In the genomic region with DNA sequence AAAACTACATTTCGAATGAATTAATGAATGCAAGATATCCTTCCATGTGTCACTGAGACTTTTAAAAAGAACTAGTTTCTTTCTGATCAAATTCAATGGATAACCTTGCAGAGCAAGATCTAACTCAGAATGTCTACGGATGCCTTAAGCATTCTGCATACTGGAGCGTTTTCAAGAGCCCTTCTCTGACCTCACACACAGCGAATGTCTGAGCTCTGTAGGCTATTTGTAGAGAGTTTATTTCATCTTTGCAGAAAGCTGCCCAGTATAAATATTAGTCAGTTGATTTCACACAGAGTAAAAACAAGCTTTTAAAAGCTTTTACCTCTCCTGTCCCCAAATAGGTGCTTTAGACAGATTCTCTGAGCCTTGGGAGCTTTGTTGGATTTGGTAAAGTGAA, we compare ENCODE assay signal across 24 cellular contexts.
"Had no signal": no experiment of that assay in that cellular context is flagged by ENCODE, and none has a peak within 500 bp of the region (broad histone marks: within the 10 kb centered on the region; RNA-seq: fewer than 3 reads in every experiment).

No MANE protein-coding gene starts in this region.

- H3K27me3 ChIP-seq: MG63, Peyer's patch had no signal

- ATAC-seq: HepG2 had no signal

- H3K9me3 ChIP-seq: MG63, SK-N-SH had no signal

- DNase-seq: IMR-90, Karpas-422, KG1, MG63, NCI-H1092, NCI-H1105 treated with DMSO at 0.1 percent for 48 hours, NCI-H1417 treated with DMSO at 0.1 percent for 48 hours, NCI-H146, NCI-H1694 treated with DMSO at 0.1 percent for 48 hours, NCI-H1930, NCI-H2081, NCI-H2107, NCI-H226, NCI-H446, NCI-H510A, NCI-H524 treated with DMSO at 0.1 percent for 48 hours, NCI-H69, NCI-H774, OCI-M1, PC-9, Peyer's patch, SHP77, SK-N-SH had no signal

- H3K4me3 ChIP-seq: MG63, PC-9, Peyer's patch had no signal

- H3K36me3 ChIP-seq: MG63, Peyer's patch had no signal

- H3K27ac ChIP-seq: PC-9, Peyer's patch had no signal

- H3K4me1 ChIP-seq: Peyer's patch had no signal
